12 cellular contexts compared by ENCODE assay signal in the genomic region with DNA sequence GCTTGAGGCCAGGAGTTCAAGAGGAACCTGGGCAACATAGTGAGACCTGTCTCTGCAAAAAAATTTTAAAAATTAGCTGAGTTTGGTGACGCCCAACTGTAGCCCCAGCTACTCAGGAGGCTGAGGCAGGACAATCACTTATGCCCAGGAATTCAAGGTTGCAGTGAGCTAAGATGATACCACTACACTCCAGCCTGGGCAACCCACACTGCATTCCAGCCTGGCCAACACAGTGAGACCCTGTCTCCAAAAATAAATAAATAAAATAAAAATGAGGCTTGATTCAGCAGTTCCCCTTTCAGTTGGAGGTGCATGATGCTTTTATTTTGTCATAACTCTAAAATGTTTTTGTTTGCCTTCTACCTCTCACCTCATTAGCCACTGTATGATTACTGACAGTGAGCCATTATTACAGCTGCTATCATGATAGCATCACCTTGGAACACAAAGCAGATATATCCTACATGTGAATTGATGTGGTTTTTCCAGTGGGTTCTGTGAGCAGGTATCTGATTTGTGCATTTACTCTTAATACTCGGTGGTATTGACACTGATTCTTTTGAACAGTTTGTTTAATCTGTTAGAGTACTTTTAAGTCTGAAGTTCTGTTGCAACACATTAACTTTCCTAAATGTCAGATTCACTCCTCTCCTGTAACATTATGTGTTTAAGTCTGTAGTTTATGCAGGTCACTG. TPM values are rescaled to one million over a fixed set of nuclear protein-coding genes. Genes with fewer than 3 reads are reported as not detected.
DNase-seq lines count a peak whose midpoint lies in the region; ATAC-seq and TF ChIP-seq lines count a peak whose summit lies in the region.
"Had no signal": no experiment of that assay in that cellular context is flagged by ENCODE, and none has a peak within 500 bp of the region (broad histone marks: within the 10 kb centered on the region; RNA-seq: fewer than 3 reads in every experiment).

No MANE protein-coding gene starts in this region.

- peaks cover 8 to 15% of the 10 kb centered on the region in 2 experiments; a peak in 2 of 3 replicates for H3K36me3 ChIP-seq in HEK293 (ENCODE audit: control insufficient read depth in 2 of 2, insufficient read depth in 1 of 2, low read length in 2 of 2)
- no peaks in the 10 kb centered on the region for H3K36me3 ChIP-seq in liver (ENCODE audit: control insufficient read depth in 4 of 4, insufficient read depth in 3 of 4, low read depth in 1 of 4, low read length in 3 of 4)
- no peaks in the 10 kb centered on the region for H3K36me3 ChIP-seq in mammary epithelial cell (ENCODE audit: insufficient read depth, low read length)
- H3K36me3 ChIP-seq: BE2C had no signal

- ATAC-seq in WTC11: no peak

- dilution Hi-C loops in mammary epithelial cell (cut with HindIII; ENCODE audit: low sequenced_read_pairs): no loop called here

- H3K9ac ChIP-seq in liver (ENCODE audit: low read depth in 1 of 2, low read length in 2 of 2): no peak overlapping the region
- no peak overlapping the region for H3K9ac ChIP-seq in mammary epithelial cell (ENCODE audit: insufficient read depth, low read length)

- CTCF ChIA-PET in HEK293 (lab: Yijun Ruan, JAX): no interaction called here
- CTCF ChIA-PET in WTC11 (lab: Charles Lee): no interaction called here
- CTCF ChIA-PET in mammary epithelial cell (lab: Charles Lee; ENCODE audit: low non-redundant PET): no interaction called here

- TF ChIP-seq RAD21 in liver (IDR thresholded peaks at IDR 0.05): peak in 1 of 2 donors; percentile 33

- H3K27me3 ChIP-seq in liver (ENCODE audit: control insufficient read depth in 4 of 4, insufficient read depth in 4 of 4, low read length in 3 of 4) (no peaks in the 10 kb centered on the region), mammary epithelial cell (ENCODE audit: insufficient read depth, low read length) (no peaks in the 10 kb centered on the region)
- H3K27me3 ChIP-seq: BE2C had no signal

- no peak overlapping the region for H2AFZ ChIP-seq in mammary epithelial cell (ENCODE audit: low read depth, low read length)

- H3K27ac Mint-ChIP-seq in WTC11: no peak overlapping the region

- H3K9me3 ChIP-seq in HEK293 (ENCODE audit: control insufficient read depth, insufficient read depth, low read depth, low read length): no peaks in the 10 kb centered on the region
- H3K9me3 ChIP-seq in liver (ENCODE audit: control insufficient read depth in 4 of 4, low read length in 3 of 4): no peaks in the 10 kb centered on the region
- H3K9me3 ChIP-seq in mammary epithelial cell (replicated peaks; ENCODE audit: insufficient read depth, low read length): no peaks in the 10 kb centered on the region
- H3K9me3 ChIP-seq: BE2C had no signal

- H3K4me1 Mint-ChIP-seq in WTC11: peaks cover 5% of the 10 kb centered on the region; the same call in 1 of the 2 replicates

- 58% methylated on average over 2 of the region's 2 CpGs for WGBS in liver
- WGBS in mammary epithelial cell (ENCODE audit: low coverage, missing lambda C conversion rate): 96% methylated on average over 2 of the region's 2 CpGs

- POLR2A ChIA-PET in HEK293 (lab: Yijun Ruan, JAX) (no interaction called here), WTC11 (lab: Charles Lee) (no interaction called here)

- H3K79me2 ChIP-seq in mammary epithelial cell (ENCODE audit: insufficient read depth, low read length): no peaks in the 10 kb centered on the region

- no TSS peak for BruUV-seq in mammary epithelial cell (replicated peaks; lab: Mats Ljungman, UMichigan)

- in situ Hi-C loops in mammary epithelial cell (cut with MboI; ENCODE audit: low sequenced_read_pairs in 2 of 2): no loop called here

- no peaks in the 10 kb centered on the region for H3K9me3 Mint-ChIP-seq in WTC11

- H3K27me3 Mint-ChIP-seq in WTC11 (ENCODE audit: low read depth): no peaks in the 10 kb centered on the region

- TF ChIP-seq CTCF in C4-2B (conservative IDR thresholded peaks at IDR 0.05): no peak
- no peak for TF ChIP-seq CTCF in HEK293 (tag by site-specific recombination; IDR thresholded peaks at IDR 0.05)
- TF ChIP-seq CTCF in WTC11 (IDR thresholded peaks at IDR 0.05): no peak
- TF ChIP-seq CTCF in liver (IDR thresholded peaks at IDR 0.05; ENCODE audit: low read depth, low read length, missing input control): no peak
- TF ChIP-seq CTCF in mammary epithelial cell (conservative IDR thresholded peaks at IDR 0.05 in 1 of 2, IDR thresholded peaks at IDR 0.05 in 1 of 2; ENCODE audit: extremely low read depth in 1 of 2, insufficient read depth in 1 of 2, low read depth in 1 of 2, low read length in 2 of 2): no peak

- no peak overlapping the region for H3K4me2 ChIP-seq in mammary epithelial cell (ENCODE audit: insufficient read depth, low read depth, low read length)

- no peak overlapping the region for H3K4me3 Mint-ChIP-seq in WTC11

- intact Hi-C loops in mammary epithelial cell (cut with micrococcal nuclease): no loop called here

- no peaks in the 10 kb centered on the region for H4K20me1 ChIP-seq in mammary epithelial cell (ENCODE audit: insufficient read depth, low read length)

- peaks cover 13% of the 10 kb centered on the region for H3K4me1 ChIP-seq in HEK293 (ENCODE audit: control insufficient read depth, insufficient read depth, low read length)
- peaks cover 2 to 10% (median 6%) of the 10 kb centered on the region in 4 donors for H3K4me1 ChIP-seq in liver (ENCODE audit: control insufficient read depth in 4 of 4, insufficient read depth in 4 of 4, low read length in 3 of 4)
- H3K4me1 ChIP-seq in mammary epithelial cell (ENCODE audit: insufficient read depth, low read length): no peaks in the 10 kb centered on the region
- H3K4me1 ChIP-seq: BE2C had no signal

- H3K27ac ChIP-seq in C4-2B (peak overlapping the region; percentile 12; the same call in 1 of the 2 replicates), HEK293 (ENCODE audit: extremely low read depth, low read depth, low read length) (no peak overlapping the region), liver (ENCODE audit: low read depth in 1 of 2, low read length in 2 of 2) (no peak overlapping the region), mammary epithelial cell (ENCODE audit: insufficient read depth, low read depth, low read length) (no peak overlapping the region)

- H3K36me3 Mint-ChIP-seq in WTC11: no peaks in the 10 kb centered on the region

- no peak overlapping the region for H3K4me3 ChIP-seq in HEK293 (ENCODE audit: low read depth, low read length)
- H3K4me3 ChIP-seq in liver (ENCODE audit: low read depth in 1 of 3, low read length in 3 of 3): no peak overlapping the region
- no peak overlapping the region for H3K4me3 ChIP-seq in mammary epithelial cell (replicated peaks in 1 of 3; ENCODE audit: insufficient read depth in 1 of 3, low read depth in 2 of 3, low read length in 3 of 3)

- DNase-seq in WTC11 (ENCODE audit: low spot score): no peak
- no peak for DNase-seq in mammary epithelial cell
- DNase-seq in T-helper 2 cell: no peak
- DNase-seq in stimulated activated CD4-positive, alpha-beta T cell treated with anti-CD3 and anti-CD28 coated beads, Interleukin-2, amount 100 ng/mL, for 24 hours: no peak
- DNase-seq: BE2C, DMS 273 treated with DMSO at 0.1 percent for 48 hours, NCI-H2029, NCI-H526, SHP77 treated with DMSO at 0.1 percent for 48 hours had no signal

TF ChIP-seq in HEK293, 187 proteins besides CTCF, POLR2A, EP300 and RAD21 (continues in another document):
- TF ChIP-seq MYNN (tag by site-specific recombination; IDR thresholded peaks at IDR 0.05; ENCODE audit: borderline replicate concordance) (0 out of 2 replicates have a peak, but pooled peaks have one; percentile 38), ZNF37A (tag by site-specific recombination; IDR thresholded peaks at IDR 0.05) (no peak)

TF ChIP-seq in WTC11, 78 proteins besides CTCF, POLR2A, EP300 and RAD21 (continues in another document):
- 0 out of 2 replicates have a peak, but pooled peaks have one; percentile 7 for TF ChIP-seq ZNF121 (CRISPR knock-in tag; IDR thresholded peaks at IDR 0.05)
- TF ChIP-seq, protein P1, sequence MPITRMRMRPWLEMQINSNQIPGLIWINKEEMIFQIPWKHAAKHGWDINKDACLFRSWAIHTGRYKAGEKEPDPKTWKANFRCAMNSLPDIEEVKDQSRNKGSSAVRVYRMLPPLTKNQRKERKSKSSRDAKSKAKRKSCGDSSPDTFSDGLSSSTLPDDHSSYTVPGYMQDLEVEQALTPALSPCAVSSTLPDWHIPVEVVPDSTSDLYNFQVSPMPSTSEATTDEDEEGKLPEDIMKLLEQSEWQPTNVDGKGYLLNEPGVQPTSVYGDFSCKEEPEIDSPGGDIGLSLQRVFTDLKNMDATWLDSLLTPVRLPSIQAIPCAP (CRISPR knock-in tag; IDR thresholded peaks at IDR 0.05): no peak
- TF ChIP-seq, protein P2, sequence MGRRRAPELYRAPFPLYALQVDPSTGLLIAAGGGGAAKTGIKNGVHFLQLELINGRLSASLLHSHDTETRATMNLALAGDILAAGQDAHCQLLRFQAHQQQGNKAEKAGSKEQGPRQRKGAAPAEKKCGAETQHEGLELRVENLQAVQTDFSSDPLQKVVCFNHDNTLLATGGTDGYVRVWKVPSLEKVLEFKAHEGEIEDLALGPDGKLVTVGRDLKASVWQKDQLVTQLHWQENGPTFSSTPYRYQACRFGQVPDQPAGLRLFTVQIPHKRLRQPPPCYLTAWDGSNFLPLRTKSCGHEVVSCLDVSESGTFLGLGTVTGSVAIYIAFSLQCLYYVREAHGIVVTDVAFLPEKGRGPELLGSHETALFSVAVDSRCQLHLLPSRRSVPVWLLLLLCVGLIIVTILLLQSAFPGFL (CRISPR knock-in tag; IDR thresholded peaks at IDR 0.05; ENCODE audit: borderline replicate concordance): no peak

TF ChIP-seq in liver, 16 proteins besides CTCF, POLR2A, EP300 and RAD21 (continues in another document):
- TF ChIP-seq NR2F2 (IDR thresholded peaks at IDR 0.05) (no peak), RXRA (IDR thresholded peaks at IDR 0.05) (peak; percentile 10 to 35), YY1 (IDR thresholded peaks at IDR 0.05) (no peak)
- TF ChIP-seq, protein P3, sequence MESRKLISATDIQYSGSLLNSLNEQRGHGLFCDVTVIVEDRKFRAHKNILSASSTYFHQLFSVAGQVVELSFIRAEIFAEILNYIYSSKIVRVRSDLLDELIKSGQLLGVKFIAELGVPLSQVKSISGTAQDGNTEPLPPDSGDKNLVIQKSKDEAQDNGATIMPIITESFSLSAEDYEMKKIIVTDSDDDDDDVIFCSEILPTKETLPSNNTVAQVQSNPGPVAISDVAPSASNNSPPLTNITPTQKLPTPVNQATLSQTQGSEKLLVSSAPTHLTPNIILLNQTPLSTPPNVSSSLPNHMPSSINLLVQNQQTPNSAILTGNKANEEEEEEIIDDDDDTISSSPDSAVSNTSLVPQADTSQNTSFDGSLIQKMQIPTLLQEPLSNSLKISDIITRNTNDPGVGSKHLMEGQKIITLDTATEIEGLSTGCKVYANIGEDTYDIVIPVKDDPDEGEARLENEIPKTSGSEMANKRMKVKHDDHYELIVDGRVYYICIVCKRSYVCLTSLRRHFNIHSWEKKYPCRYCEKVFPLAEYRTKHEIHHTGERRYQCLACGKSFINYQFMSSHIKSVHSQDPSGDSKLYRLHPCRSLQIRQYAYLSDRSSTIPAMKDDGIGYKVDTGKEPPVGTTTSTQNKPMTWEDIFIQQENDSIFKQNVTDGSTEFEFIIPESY (IDR thresholded peaks at IDR 0.05): no peak

RNA-seq across cellular contexts. Expression of a gene that starts 49.1 kb away (rescaled TPM):
- 0.85 to 2.3 TPM (median 1.2 TPM) in 3 replicates for total RNA-seq in WTC11 (2021)
- total RNA-seq in liver: 1 to 10 TPM; 4.4 to 6.1 TPM
- 1 to 10 TPM; 1.3 to 6.4 TPM for polyA plus RNA-seq in liver
- total RNA-seq in mammary epithelial cell: 10 to 100 TPM; 13.8 to 33.5 TPM
- polyA plus RNA-seq in mammary epithelial cell: 4.0 TPM
- 19.7 TPM for polyA minus RNA-seq in mammary epithelial cell
